In the genomic region with DNA sequence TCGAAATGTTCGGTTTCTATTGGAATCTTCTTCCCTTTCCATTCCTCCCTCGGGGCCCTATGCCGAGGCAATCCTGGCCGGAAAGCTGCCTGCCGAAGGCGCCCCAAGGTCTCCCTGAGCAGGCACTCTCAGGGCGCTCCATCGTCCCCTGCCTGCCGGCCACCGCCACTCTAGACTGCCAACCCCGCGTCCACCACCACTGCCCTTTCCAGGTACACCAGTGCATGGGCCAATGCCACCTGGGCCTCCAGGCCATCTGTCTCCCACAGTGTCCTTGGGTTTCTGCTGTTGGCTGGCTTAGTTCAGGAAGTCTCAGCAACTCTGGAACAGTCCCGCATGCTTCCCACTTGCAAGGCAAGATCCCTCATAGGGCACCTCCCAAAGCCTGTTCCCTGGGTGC, we compare ENCODE assay signal across 19 cellular contexts. TPM values are rescaled to one million over a fixed set of nuclear protein-coding genes. Genes with fewer than 3 reads are reported as not detected.
DNase-seq lines count a peak whose midpoint lies in the region; ATAC-seq and TF ChIP-seq lines count a peak whose summit lies in the region.
"Had no signal": no experiment of that assay in that cellular context is flagged by ENCODE, and none has a peak within 500 bp of the region (broad histone marks: within the 10 kb centered on the region; RNA-seq: fewer than 3 reads in every experiment).

No MANE protein-coding gene starts in this region.

- H3K36me3 ChIP-seq in PC-3 (ENCODE audit: low read depth, low read length) (no peaks in the 10 kb centered on the region), gastrocnemius medialis (no peaks in the 10 kb centered on the region)

- no peaks in the 10 kb centered on the region for H3K36me3 Mint-ChIP-seq in chondrocyte (ENCODE audit: low read depth)

- in situ Hi-C loops in gastrocnemius medialis (cut with MboI; ENCODE audit: low sequenced_read_pairs in 4 of 4), result no loop called here

- CTCF ChIA-PET in GM10248 (lab: Yijun Ruan, JAX), result no interaction called here
- CTCF ChIA-PET in PC-3 (lab: Charles Lee), result no interaction called here

- H3K4me1 ChIP-seq in PC-3 (ENCODE audit: insufficient read depth, low read length), result peaks cover 71% of the 10 kb centered on the region
- no peaks in the 10 kb centered on the region for H3K4me1 ChIP-seq in gastrocnemius medialis

- H3K4me3 ChIP-seq in PC-3 (ENCODE audit: low read length) (no peak overlapping the region), gastrocnemius medialis (no peak overlapping the region)

- no peaks in the 10 kb centered on the region for H3K9me2 ChIP-seq in PC-3 (replicated peaks; ENCODE audit: low read length)

- intact Hi-C loops in PC-3 (cut with micrococcal nuclease), result no loop called here
- intact Hi-C loops in posterior vena cava (cut with DNase I), result no loop called here
- intact Hi-C loops in gastrocnemius medialis (cut with DNase I; ENCODE audit: low total_unique reads), result no loop called here

- H3K4me2 ChIP-seq in PC-3 (ENCODE audit: low read length), result no peak overlapping the region

- H3K9me3 ChIP-seq in PC-3 (ENCODE audit: low read length) (no peaks in the 10 kb centered on the region), gastrocnemius medialis (no peaks in the 10 kb centered on the region)

- POLR2A ChIA-PET in GM10248 (lab: Yijun Ruan, JAX), result no interaction called here
- POLR2A ChIA-PET in PC-3 (lab: Charles Lee; ENCODE audit: unreplicated experiment), result no interaction called here

- TF ChIP-seq CTCF in GM10248 (IDR thresholded peaks at IDR 0.05; ENCODE audit: control extremely low read depth, extremely low read depth, low read depth, missing control alignments) (no peak), PC-3 (conservative IDR thresholded peaks at IDR 0.05; ENCODE audit: low read depth, low read length) (no peak), chondrocyte (IDR thresholded peaks at IDR 0.05) (no peak), gastrocnemius medialis (IDR thresholded peaks at IDR 0.05 in 4 of 5, conservative IDR thresholded peaks at IDR 0.05 in 1 of 5) (no peak)

- H3K27me3 ChIP-seq in PC-3 (ENCODE audit: low read length), result no peaks in the 10 kb centered on the region
- no peaks in the 10 kb centered on the region for H3K27me3 ChIP-seq in gastrocnemius medialis

- no peaks in the 10 kb centered on the region for H3K79me2 ChIP-seq in PC-3 (ENCODE audit: low read length)

- no peak for TF ChIP-seq POLR2A in gastrocnemius medialis (IDR thresholded peaks at IDR 0.05)

- H3K9ac ChIP-seq in PC-3 (ENCODE audit: low read length), result no peak overlapping the region

- no peaks in the 10 kb centered on the region for H3K27me3 Mint-ChIP-seq in chondrocyte (ENCODE audit: low read depth)

- H3K27ac Mint-ChIP-seq in chondrocyte (ENCODE audit: unreplicated experiment), result no peak overlapping the region
- H3K27ac Mint-ChIP-seq: HFFc6 had no signal

- peaks cover 56% of the 10 kb centered on the region for H3K4me1 Mint-ChIP-seq in chondrocyte (ENCODE audit: low read depth)

- H3K27ac ChIP-seq in PC-3 (ENCODE audit: low read length), result peak overlapping the region; percentile 90
- H3K27ac ChIP-seq in gastrocnemius medialis, result no peak overlapping the region
- H3K27ac ChIP-seq: C4-2B had no signal

- H2AFZ ChIP-seq in PC-3 (ENCODE audit: low read length), result no peak overlapping the region

- H3F3A ChIP-seq in PC-3 (ENCODE audit: low read length, unreplicated experiment), result no peaks in the 10 kb centered on the region

- no TSS peak for BruUV-seq in PC-3 (replicated peaks; lab: Mats Ljungman, UMichigan)

- DNase-seq in GM10248 (ENCODE audit: extremely low spot score), result peak; percentile 2
- no peak for DNase-seq in PC-3
- DNase-seq in chondrocyte (ENCODE audit: low spot score), result peak; percentile 90
- DNase-seq in posterior vena cava (ENCODE audit: low spot score), result peak; percentile 80
- no peak for DNase-seq in stimulated activated CD4-positive, alpha-beta T cell treated with anti-CD3 and anti-CD28 coated beads, Interleukin-15, amount 100 ng/mL, for 24 hours
- DNase-seq in HPDE6-E6E7 (ENCODE audit: extremely low spot score), result no peak
- no peak for DNase-seq in gastrocnemius medialis
- DNase-seq: DMS79, HFFc6, IMR-90, NCI-H1105, NCI-H187, NCI-H2107, NCI-H226, NCI-H524 treated with DMSO at 0.1 percent for 48 hours, SW 1271 had no signal

- ATAC-seq in PC-3 (no peak), gastrocnemius medialis (no peak)
- ATAC-seq: Right ventricle myocardium inferior had no signal

- H3K4me3 Mint-ChIP-seq in chondrocyte (ENCODE audit: unreplicated experiment), result no peak overlapping the region
- H3K4me3 Mint-ChIP-seq: HFFc6 had no signal

- peaks cover 23% of the 10 kb centered on the region for H3K9me3 Mint-ChIP-seq in chondrocyte (ENCODE audit: low read depth)
- H3K9me3 Mint-ChIP-seq: HFFc6 had no signal

- no peaks in the 10 kb centered on the region for H4K20me1 ChIP-seq in PC-3 (ENCODE audit: low read length)

RNA-seq across cellular contexts. Expression of a gene that starts 14.6 kb away (rescaled TPM):
- total RNA-seq in PC-3 (2014; rRNA removed) (not detected in 2 replicates), chondrocyte (not detected in 3 replicates), posterior vena cava (not detected), gastrocnemius medialis (not detected)
- total RNA-seq: A673, HFFc6, IMR-90, Right ventricle myocardium inferior had no signal

RNA-seq across cellular contexts. Expression of a gene that starts 19.6 kb away (rescaled TPM):
- total RNA-seq in PC-3 (2014; rRNA removed) (not detected in 2 replicates), chondrocyte (not detected in 3 replicates), posterior vena cava (not detected), gastrocnemius medialis (not detected)
- total RNA-seq: A673, HFFc6, IMR-90, Right ventricle myocardium inferior had no signal

RNA-seq across cellular contexts. Expression of a gene that starts 52.1 kb away (rescaled TPM):
- total RNA-seq in PC-3 (2014; rRNA removed) (34.3 and 39.6 TPM in 2 replicates), chondrocyte (21.6 to 28.3 TPM (median 22.4 TPM) in 3 replicates), posterior vena cava (10 to 100 TPM; 24.2 to 25.6 TPM), gastrocnemius medialis (10 to 100 TPM in 3 of 4 donors, 1 to 10 TPM in 1; 8.8 to 17.5 (median 11.6) TPM)

RNA-seq across cellular contexts. Expression of a gene that starts 52.9 kb away (rescaled TPM):
- total RNA-seq in PC-3 (2014; rRNA removed) (121 and 147 TPM in 2 replicates), chondrocyte (63.9 to 165 TPM (median 67.6 TPM) in 3 replicates), posterior vena cava (10 to 100 TPM; 51.9 to 55.4 TPM), gastrocnemius medialis (10 to 100 TPM in 1 of 4 donors, 1 to 10 TPM in 3; 1.5 to 23.9 (median 7.6) TPM)

RNA-seq across cellular contexts. Expression of a gene that starts 53.8 kb away (rescaled TPM):
- not detected in 2 replicates for total RNA-seq in PC-3 (2014; rRNA removed)
- total RNA-seq in chondrocyte, result not detected in 3 replicates
- 1 to 10 TPM in 1 of 2 donors, not detected in 1; 1.2 TPM for total RNA-seq in posterior vena cava
- total RNA-seq in gastrocnemius medialis, result not detected
- total RNA-seq: A673, HFFc6, Right ventricle myocardium inferior had no signal

Comparison
In these comparisons a context has a peak if more than half of its experiments do, and no peak if none do; other contexts are left out.
1. DNase-seq: peak in GM10248 (single experiment), chondrocyte (single experiment) and posterior vena cava (single experiment); none in PC-3 (single experiment), stimulated activated CD4-positive, alpha-beta T cell treated with anti-CD3 and anti-CD28 coated beads, Interleukin-15, amount 100 ng/mL, for 24 hours (single experiment), HPDE6-E6E7 (single experiment) and gastrocnemius medialis (0 of 2).